ENCODE assay signal across 17 cellular contexts in the genomic region with DNA sequence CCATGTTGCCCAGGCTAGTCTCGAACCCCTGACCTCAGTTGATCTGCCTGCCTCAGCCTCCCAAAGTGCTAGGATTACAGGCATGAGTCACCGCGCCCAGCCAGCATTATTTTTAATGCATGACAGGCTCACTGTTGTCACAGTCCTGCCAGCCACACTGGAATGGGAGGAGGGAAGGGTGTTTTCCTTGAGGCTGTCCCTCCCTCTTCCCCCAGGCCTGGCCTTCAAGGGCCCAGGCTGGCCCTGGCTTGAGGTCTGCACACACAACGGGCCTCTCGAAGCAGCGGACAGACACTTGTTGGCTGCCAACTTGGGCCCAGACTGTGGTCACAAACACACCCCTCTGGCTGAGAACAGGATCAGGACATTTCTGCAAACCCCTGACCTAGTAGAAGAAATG. TPM values are rescaled to one million over a fixed set of nuclear protein-coding genes. Genes with fewer than 3 reads are reported as not detected.
A peak's percentile ranks its signal among the peaks of the same experiment; 100 is the strongest.
DNase-seq lines count a peak whose midpoint lies in the region; ATAC-seq and TF ChIP-seq lines count a peak whose summit lies in the region.
"Had no signal": no experiment of that assay in that cellular context is flagged by ENCODE, and none has a peak within 500 bp of the region (broad histone marks: within the 10 kb centered on the region; RNA-seq: fewer than 3 reads in every experiment).

No MANE protein-coding gene starts in this region.

- peak; percentile 86 to 93 for ATAC-seq in lower lobe of right lung
- ATAC-seq in thoracic aorta (ENCODE audit: insufficient number of reproducible peaks, low FRiP score, low read depth): peak; percentile 95
- ATAC-seq in GM21786 (IDR thresholded peaks at IDR 0.05; ENCODE audit: unreplicated experiment): no peak
- no peak for ATAC-seq in GM18498 (IDR thresholded peaks at IDR 0.05; ENCODE audit: unreplicated experiment)
- ATAC-seq: stimulated activated effector memory CD8-positive, alpha-beta T cell treated with anti-CD3 and anti-CD28 coated beads, Interleukin-12 subunit alpha, Interleukin-12 subunit beta, amount 100 ng/mL, for 72 hours had no signal

- TF ChIP-seq CTCF in esophagus muscularis mucosa (IDR thresholded peaks at IDR 0.05): no peak
- no peak for TF ChIP-seq CTCF in lower lobe of right lung (IDR thresholded peaks at IDR 0.05)
- no peak for TF ChIP-seq CTCF in thoracic aorta (IDR thresholded peaks at IDR 0.05)

- WGBS in esophagus muscularis mucosa: 95% methylated on average over 6 of the region's 6 CpGs

- H3K27ac ChIP-seq in esophagus muscularis mucosa (replicated peaks in 1 of 4): peak overlapping the region; percentile 13 to 55 (median 28)
- H3K27ac ChIP-seq in lower lobe of right lung: no peak overlapping the region
- H3K27ac ChIP-seq in thoracic aorta: peak overlapping the region; percentile 76 to 97
- H3K27ac ChIP-seq: epithelial cell of prostate, neural progenitor cell, WERI-Rb-1 had no signal

- H3K4me3 ChIP-seq in esophagus muscularis mucosa (no peak overlapping the region), lower lobe of right lung (no peak overlapping the region), thoracic aorta (no peak overlapping the region)
- H3K4me3 ChIP-seq: neural progenitor cell had no signal

- no peak for TF ChIP-seq POLR2A in esophagus muscularis mucosa (IDR thresholded peaks at IDR 0.05; ENCODE audit: low read depth)

- H3K36me3 ChIP-seq in esophagus muscularis mucosa (peaks cover 0 to 16% (median 8%) of the 10 kb centered on the region in 4 donors), lower lobe of right lung (no peaks in the 10 kb centered on the region), thoracic aorta (peaks cover 13% of the 10 kb centered on the region)
- H3K36me3 ChIP-seq: neural progenitor cell, WERI-Rb-1 had no signal

- no peak for TF ChIP-seq EP300 in esophagus muscularis mucosa (IDR thresholded peaks at IDR 0.05)

- H3K27me3 ChIP-seq in esophagus muscularis mucosa: no peaks in the 10 kb centered on the region
- H3K27me3 ChIP-seq in lower lobe of right lung (ENCODE audit: low read depth): no peaks in the 10 kb centered on the region
- no peaks in the 10 kb centered on the region for H3K27me3 ChIP-seq in thoracic aorta (replicated peaks; ENCODE audit: insufficient read depth)
- H3K27me3 ChIP-seq: neural progenitor cell had no signal

- DNase-seq in HK-2 (ENCODE audit: unreplicated experiment): peak; percentile 74
- DNase-seq in esophagus muscularis mucosa (ENCODE audit: extremely low spot score): no peak
- DNase-seq in lower lobe of right lung: peak; percentile 60
- DNase-seq in thoracic aorta (ENCODE audit: low spot score): peak; percentile 52
- no peak for DNase-seq in NCI-H2029 treated with DMSO at 0.1 percent for 48 hours (lab: John Stamatoyannopoulos, UW)
- no peak for DNase-seq in activated CD4-positive, alpha-beta T cell treated with anti-CD3 and anti-CD28 coated beads, Interleukin-2, amount 50 U/mL, for 4 hours
- DNase-seq: CD8-positive, alpha-beta memory T cell; immature natural killer cell; NCI-H69; SIG-M5; stimulated activated CD4-positive, alpha-beta T cell treated with anti-CD3 and anti-CD28 coated beads, Interleukin-1b, Interleukin-23, amount 100 ng/mL, for 48 hours; WERI-Rb-1 had no signal

- H3K4me1 ChIP-seq in esophagus muscularis mucosa: peaks cover 15 to 36% (median 18%) of the 10 kb centered on the region in 4 donors
- no peaks in the 10 kb centered on the region for H3K4me1 ChIP-seq in lower lobe of right lung
- H3K4me1 ChIP-seq in thoracic aorta (ENCODE audit: control insufficient read depth in 1 of 2, low read depth in 2 of 2): peaks cover 21 to 47% of the 10 kb centered on the region in 2 donors
- H3K4me1 ChIP-seq: neural progenitor cell had no signal

- intact Hi-C loops in esophagus muscularis mucosa (cut with DNase I) (no loop called here), lower lobe of right lung (cut with DNase I) (no loop called here)

- H3K9me3 ChIP-seq in esophagus muscularis mucosa: no peaks in the 10 kb centered on the region
- H3K9me3 ChIP-seq in lower lobe of right lung: no peaks in the 10 kb centered on the region
- H3K9me3 ChIP-seq in thoracic aorta: no peaks in the 10 kb centered on the region

RNA-seq across cellular contexts. Expression of gene SNTA1, which starts 10.1 kb away (rescaled TPM):
- total RNA-seq in esophagus muscularis mucosa (10 to 100 TPM; 24.1 to 51.6 (median 42.3) TPM), lower lobe of right lung (6.7 TPM), thoracic aorta (100 to 1,000 TPM in 1 of 2 donors, 10 to 100 TPM in 1; 62.6 to 108 TPM)

RNA-seq across cellular contexts. Expression of gene CDK5RAP1, which starts 32.1 kb away (rescaled TPM):
- total RNA-seq in esophagus muscularis mucosa (10 to 100 TPM; 11.3 to 19.5 (median 16.9) TPM), lower lobe of right lung (23.2 TPM), thoracic aorta (10 to 100 TPM; 26.2 to 26.3 TPM)

RNA-seq across cellular contexts. Expression of gene CBFA2T2, which starts 56.4 kb away (rescaled TPM):
- total RNA-seq in esophagus muscularis mucosa: 10 to 100 TPM; 11.3 to 17.7 (median 14.6) TPM
- total RNA-seq in lower lobe of right lung: 18.2 TPM
- 10 to 100 TPM; 14.8 to 18.0 TPM for total RNA-seq in thoracic aorta

Comparison
In these comparisons a context has a peak if more than half of its experiments do, and no peak if none do; other contexts are left out.
1. DNase-seq: peak in HK-2 (single experiment), lower lobe of right lung (single experiment) and thoracic aorta (single experiment); none in esophagus muscularis mucosa (single experiment), NCI-H2029 treated with DMSO at 0.1 percent for 48 hours (single experiment) and activated CD4-positive, alpha-beta T cell treated with anti-CD3 and anti-CD28 coated beads, Interleukin-2, amount 50 U/mL, for 4 hours (0 of 2).
2. ATAC-seq: peak in lower lobe of right lung (2 of 2) and thoracic aorta (single experiment); none in GM21786 (single experiment) and GM18498 (single experiment).